Comparison of ENCODE assay signal across 17 cellular contexts in genomic region chr22:29797351-29797750, GRCh38. TPM values are rescaled to one million over a fixed set of nuclear protein-coding genes. Genes with fewer than 3 reads are reported as not detected.
DNase-seq lines count a peak whose midpoint lies in the region; ATAC-seq and TF ChIP-seq lines count a peak whose summit lies in the region.
"Had no signal": no experiment of that assay in that cellular context is flagged by ENCODE, and none has a peak within 500 bp of the region (broad histone marks: within the 10 kb centered on the region; RNA-seq: fewer than 3 reads in every experiment).

No MANE protein-coding gene starts in this region.

- H3K36me3 ChIP-seq in parathyroid adenoma (ENCODE audit: control insufficient read depth, insufficient read depth, low read length) (no peaks in the 10 kb centered on the region), spleen (peaks cover 5 to 100% (median 83%) of the 10 kb centered on the region in 6 donors)

- H3K4me1 Mint-ChIP-seq in HFFc6 (ENCODE audit: low read depth): peaks cover 37% of the 10 kb centered on the region

- ATAC-seq in foreskin keratinocyte (no peak), GM21786 (IDR thresholded peaks at IDR 0.05; ENCODE audit: unreplicated experiment) (no peak)
- ATAC-seq: esophagus mucosa, left lung had no signal

- no peak for TF ChIP-seq POLR2A in spleen (IDR thresholded peaks at IDR 0.05)

- H3K27me3 ChIP-seq in parathyroid adenoma (ENCODE audit: control insufficient read depth, insufficient read depth, low read length) (no peaks in the 10 kb centered on the region), foreskin keratinocyte (no peaks in the 10 kb centered on the region), spleen (replicated peaks in 1 of 7) (no peaks in the 10 kb centered on the region)
- H3K27me3 ChIP-seq: adrenal gland, hepatocyte, left lung, SJSA1 had no signal

- peaks cover 34% of the 10 kb centered on the region for H3K36me3 Mint-ChIP-seq in HFFc6 (ENCODE audit: low read depth)

- H3K4me3 ChIP-seq in parathyroid adenoma (ENCODE audit: low read depth, low read length) (no peak overlapping the region), spleen (no peak overlapping the region)
- H3K4me3 ChIP-seq: adrenal gland, hepatocyte, left lung, SJSA1 had no signal

- H3K27ac ChIP-seq in VCaP: peak overlapping the region; percentile 91
- H3K27ac ChIP-seq in parathyroid adenoma: peak overlapping the region; percentile 78
- H3K27ac ChIP-seq in foreskin keratinocyte: no peak overlapping the region
- H3K27ac ChIP-seq in spleen: peak overlapping the region in 3 of 8 donors; percentile 34 to 83 (median 76)
- H3K27ac ChIP-seq: hepatocyte, SJSA1 had no signal

- H2AFZ ChIP-seq in parathyroid adenoma: no peak overlapping the region
- H2AFZ ChIP-seq: hepatocyte had no signal

- H3K4me2 ChIP-seq in parathyroid adenoma (ENCODE audit: low read length): no peak overlapping the region
- H3K4me2 ChIP-seq: hepatocyte had no signal

- DNase-seq in GM10266 (ENCODE audit: extremely low spot score) (peak; percentile 55), HFFc6 (no peak), foreskin keratinocyte (no peak), NCI-H1105 (lab: John Stamatoyannopoulos, UW) (no peak), spleen (no peak)
- DNase-seq: cortex of kidney, NCI-H1436 treated with DMSO at 0.1 percent for 48 hours, NCI-H526 treated with DMSO at 0.1 percent for 48 hours had no signal

- no peak overlapping the region for H3K9ac ChIP-seq in parathyroid adenoma

- WGBS in spleen, 5 donors: 53 to 83% (median 72%) methylated on average over 3 of the region's 3 CpGs

- H3K27me3 Mint-ChIP-seq in HFFc6 (ENCODE audit: insufficient read depth): no peaks in the 10 kb centered on the region

- no peak overlapping the region for H3K4me3 Mint-ChIP-seq in HFFc6
- H3K4me3 Mint-ChIP-seq: nephron had no signal

- TF ChIP-seq CTCF in GM10266 (IDR thresholded peaks at IDR 0.05; ENCODE audit: control insufficient read depth, insufficient read depth, low read depth, missing control alignments) (no peak), HFFc6 (IDR thresholded peaks at IDR 0.05) (no peak), VCaP (conservative IDR thresholded peaks at IDR 0.05) (no peak), parathyroid adenoma (IDR thresholded peaks at IDR 0.05) (no peak), foreskin keratinocyte (conservative IDR thresholded peaks at IDR 0.05) (no peak), spleen (IDR thresholded peaks at IDR 0.05 in 8 of 11, conservative IDR thresholded peaks at IDR 0.05 in 3 of 11) (no peak)

- H3K9me3 Mint-ChIP-seq in HFFc6: no peaks in the 10 kb centered on the region
- H3K9me3 Mint-ChIP-seq: nephron had no signal

- 0 out of 2 replicates have a peak overlapping the region, but pooled peaks have one; percentile 31 for H3K27ac Mint-ChIP-seq in HFFc6
- H3K27ac Mint-ChIP-seq: nephron had no signal

- intact Hi-C loops in spleen (cut with DNase I; ENCODE audit: low total_unique reads): no loop called here

- H3K79me2 ChIP-seq in parathyroid adenoma: no peaks in the 10 kb centered on the region
- H3K79me2 ChIP-seq: hepatocyte had no signal

- H3K9me3 ChIP-seq in parathyroid adenoma (ENCODE audit: control insufficient read depth, low read length): no peaks in the 10 kb centered on the region
- H3K9me3 ChIP-seq in spleen: no peaks in the 10 kb centered on the region
- H3K9me3 ChIP-seq: adrenal gland, left lung, SJSA1 had no signal

- H3K4me1 ChIP-seq in parathyroid adenoma (peaks cover 26% of the 10 kb centered on the region), foreskin keratinocyte (peaks cover 5% of the 10 kb centered on the region), spleen (peaks cover 11 to 42% (median 26%) of the 10 kb centered on the region in 6 donors)

RNA-seq across cellular contexts. Expression of gene UQCR10, which starts 30.2 kb away (rescaled TPM):
- 100 to 1,000 TPM; 137 to 153 (median 150) TPM for total RNA-seq in HFFc6 (2021; fragmentation: NEBNext Ultra II Directional; extraction: Animal tissue kit (Norgen Biotek cat#: 25700))
- total RNA-seq in foreskin keratinocyte (157 TPM in 2 replicates), spleen (10 to 100 TPM; 32.8 to 60.4 (median 52.0) TPM)
- polyA plus RNA-seq in foreskin keratinocyte (229 and 238 TPM in 2 replicates), spleen (100 to 1,000 TPM; 130 to 174 (median 149) TPM)

RNA-seq across cellular contexts. Expression of gene ZMAT5, which starts 30.5 kb away (rescaled TPM):
- 10 to 100 TPM; 24.9 to 28.6 (median 26.1) TPM for total RNA-seq in HFFc6 (2021; fragmentation: NEBNext Ultra II Directional; extraction: Animal tissue kit (Norgen Biotek cat#: 25700))
- total RNA-seq in foreskin keratinocyte: 14.8 and 15.5 TPM in 2 replicates
- polyA plus RNA-seq in foreskin keratinocyte: 23.2 and 23.9 TPM in 2 replicates
- total RNA-seq in spleen: 10 to 100 TPM; 15.1 to 26.8 (median 18.7) TPM
- 10 to 100 TPM; 20.7 to 27.0 (median 23.4) TPM for polyA plus RNA-seq in spleen

RNA-seq across cellular contexts. Expression of gene ASCC2, which starts 40.7 kb away (rescaled TPM):
- 10 to 100 TPM; 60.1 to 73.6 (median 66.4) TPM for total RNA-seq in HFFc6 (2021; fragmentation: NEBNext Ultra II Directional; extraction: Animal tissue kit (Norgen Biotek cat#: 25700))
- total RNA-seq in foreskin keratinocyte (51.0 and 54.7 TPM in 2 replicates), spleen (10 to 100 TPM; 53.6 to 89.0 (median 68.6) TPM)
- polyA plus RNA-seq in foreskin keratinocyte (54.7 and 55.1 TPM in 2 replicates), spleen (10 to 100 TPM; 34.1 to 47.3 (median 43.0) TPM)
